ENCODE assay signal across 27 cellular contexts in the genomic region with DNA sequence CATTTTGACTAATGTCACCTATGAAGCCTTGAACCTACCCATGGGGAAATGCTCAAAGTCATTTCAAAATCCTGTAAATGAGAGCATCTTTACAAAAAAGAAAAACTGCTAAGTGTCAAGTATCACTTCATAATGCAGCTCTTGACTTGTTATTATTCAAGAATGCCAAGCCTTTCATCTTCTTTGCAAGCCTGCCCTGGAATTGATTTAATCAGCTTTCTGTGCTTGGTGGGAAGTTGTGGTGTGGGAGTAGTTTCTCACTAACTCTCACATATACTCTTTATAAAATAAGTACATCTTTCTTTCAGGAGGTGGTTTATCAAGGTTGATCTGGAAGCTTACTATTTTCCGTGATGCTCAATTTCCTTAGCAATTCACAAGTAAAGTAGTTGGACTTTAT. TPM values are rescaled to one million over a fixed set of nuclear protein-coding genes. Genes with fewer than 3 reads are reported as not detected.
"Had no signal": no experiment of that assay in that cellular context is flagged by ENCODE, and none has a peak within 500 bp of the region (broad histone marks: within the 10 kb centered on the region; RNA-seq: fewer than 3 reads in every experiment).

No MANE protein-coding gene starts in this region.

- H3K4me3 ChIP-seq: pancreas, prostate gland, right lobe of liver, sigmoid colon, suprapubic skin, testis, tibial artery, transverse colon, upper lobe of right lung, uterus had no signal

- DNase-seq: naive thymus-derived CD4-positive, alpha-beta T cell; natural killer cell; pancreas; right cardiac atrium; right lobe of liver; sigmoid colon; small intestine; stimulated activated CD4-positive, alpha-beta T cell treated with anti-CD3 and anti-CD28 coated beads, Interleukin-15, amount 100 ng/mL, for 24 hours; stimulated activated CD4-positive, alpha-beta T cell treated with anti-CD3 and anti-CD28 coated beads, Interleukin-2, amount 100 ng/mL, for 24 hours; stimulated activated CD4-positive, alpha-beta T cell treated with anti-CD3 and anti-CD28 coated beads, Interleukin-2, amount 100 ng/mL, for 48 hours; stimulated activated CD4-positive, alpha-beta T cell treated with anti-CD3 and anti-CD28 coated beads, Interleukin-4, amount 100 ng/mL, for 24 hours; stimulated activated naive B cell treated with anti-CD40 and anti-IgM and Interleukin-4, amounts not matched to agents 10 μg/mL and 1 μg/mL and 100 μg/mL, for 72 hours; stimulated activated naive CD4-positive, alpha-beta T cell treated with Interleukin-2 at 50 U/mL for 16 hours; substantia nigra; testis; tibial artery; transverse colon; upper lobe of right lung; uterus had no signal

- H3K4me3 Mint-ChIP-seq: naive thymus-derived CD4-positive, alpha-beta T cell; natural killer cell; nephron; stimulated activated effector memory CD8-positive, alpha-beta T cell treated with anti-CD3 and anti-CD28 coated beads, Interleukin-12 subunit alpha, Interleukin-12 subunit beta, amount 100 ng/mL, for 72 hours; stimulated activated naive B cell treated with anti-CD40 and anti-IgM and Interleukin-4, amounts not matched to agents 10 μg/mL and 1 μg/mL and 100 μg/mL, for 72 hours; stimulated activated naive CD8-positive, alpha-beta T cell treated with anti-CD3 and anti-CD28 coated beads, Interleukin-15, Interleukin-2, amounts not matched to agents 100 ng/mL and 50 ng/mL, for 24 hours; type B pancreatic cell had no signal

- ATAC-seq: naive thymus-derived CD4-positive, alpha-beta T cell; natural killer cell; pancreas; right cardiac atrium; right lobe of liver; stimulated activated effector memory CD8-positive, alpha-beta T cell treated with anti-CD3 and anti-CD28 coated beads, Interleukin-12 subunit alpha, Interleukin-12 subunit beta, amount 100 ng/mL, for 72 hours; stimulated activated naive B cell treated with anti-CD40 and anti-IgM and Interleukin-4, amounts not matched to agents 10 μg/mL and 1 μg/mL and 100 μg/mL, for 72 hours; upper lobe of right lung had no signal

- H3K27ac ChIP-seq: neutrophil, pancreas, prostate gland, right lobe of liver, sigmoid colon, suprapubic skin, testis, tibial artery, transverse colon, upper lobe of right lung, uterus had no signal

- H3K27me3 ChIP-seq: pancreas, right lobe of liver, sigmoid colon, suprapubic skin, testis, tibial artery, transverse colon, upper lobe of right lung, uterus had no signal

- H3K27ac Mint-ChIP-seq: naive thymus-derived CD4-positive, alpha-beta T cell; natural killer cell; nephron; stimulated activated effector memory CD8-positive, alpha-beta T cell treated with anti-CD3 and anti-CD28 coated beads, Interleukin-12 subunit alpha, Interleukin-12 subunit beta, amount 100 ng/mL, for 72 hours; stimulated activated naive B cell treated with anti-CD40 and anti-IgM and Interleukin-4, amounts not matched to agents 10 μg/mL and 1 μg/mL and 100 μg/mL, for 72 hours; stimulated activated naive CD8-positive, alpha-beta T cell treated with anti-CD3 and anti-CD28 coated beads, Interleukin-15, Interleukin-2, amounts not matched to agents 100 ng/mL and 50 ng/mL, for 24 hours; type B pancreatic cell had no signal

- H3K9me3 ChIP-seq: neutrophil, pancreas, prostate gland, right lobe of liver, sigmoid colon, suprapubic skin, testis, tibial artery, transverse colon, upper lobe of right lung, uterus had no signal

- H3K4me1 ChIP-seq: pancreas, prostate gland, right lobe of liver, sigmoid colon, suprapubic skin, testis, tibial artery, transverse colon, upper lobe of right lung, uterus had no signal

- H3K4me1 Mint-ChIP-seq: naive thymus-derived CD4-positive, alpha-beta T cell; natural killer cell; stimulated activated effector memory CD8-positive, alpha-beta T cell treated with anti-CD3 and anti-CD28 coated beads, Interleukin-12 subunit alpha, Interleukin-12 subunit beta, amount 100 ng/mL, for 72 hours; stimulated activated naive B cell treated with anti-CD40 and anti-IgM and Interleukin-4, amounts not matched to agents 10 μg/mL and 1 μg/mL and 100 μg/mL, for 72 hours had no signal

- H3K9me3 Mint-ChIP-seq: naive thymus-derived CD4-positive, alpha-beta T cell; natural killer cell; nephron; stimulated activated effector memory CD8-positive, alpha-beta T cell treated with anti-CD3 and anti-CD28 coated beads, Interleukin-12 subunit alpha, Interleukin-12 subunit beta, amount 100 ng/mL, for 72 hours; stimulated activated naive B cell treated with anti-CD40 and anti-IgM and Interleukin-4, amounts not matched to agents 10 μg/mL and 1 μg/mL and 100 μg/mL, for 72 hours; stimulated activated naive CD8-positive, alpha-beta T cell treated with anti-CD3 and anti-CD28 coated beads, Interleukin-15, Interleukin-2, amounts not matched to agents 100 ng/mL and 50 ng/mL, for 24 hours; type B pancreatic cell had no signal

- H3K36me3 ChIP-seq: neutrophil, pancreas, prostate gland, right lobe of liver, sigmoid colon, suprapubic skin, tibial artery, transverse colon, upper lobe of right lung, uterus had no signal

- H3K36me3 Mint-ChIP-seq: naive thymus-derived CD4-positive, alpha-beta T cell; natural killer cell; stimulated activated effector memory CD8-positive, alpha-beta T cell treated with anti-CD3 and anti-CD28 coated beads, Interleukin-12 subunit alpha, Interleukin-12 subunit beta, amount 100 ng/mL, for 72 hours; stimulated activated naive B cell treated with anti-CD40 and anti-IgM and Interleukin-4, amounts not matched to agents 10 μg/mL and 1 μg/mL and 100 μg/mL, for 72 hours; type B pancreatic cell had no signal

RNA-seq across cellular contexts. Expression of a gene that starts 43.6 kb away (rescaled TPM):
- total RNA-seq: osteocyte had no signal
